In genomic region chr18:57813245-57813644, GRCh38 we compare ENCODE assay signal across 13 cellular contexts. TPM values are rescaled to one million over a fixed set of nuclear protein-coding genes. Genes with fewer than 3 reads are reported as not detected.
DNase-seq lines count a peak whose midpoint lies in the region; ATAC-seq and TF ChIP-seq lines count a peak whose summit lies in the region.
"Had no signal": no experiment of that assay in that cellular context is flagged by ENCODE, and none has a peak within 500 bp of the region (broad histone marks: within the 10 kb centered on the region; RNA-seq: fewer than 3 reads in every experiment).

No MANE protein-coding gene starts in this region.

- intact Hi-C loops in colonic mucosa (cut with DNase I) = no loop called here

- H3K27ac ChIP-seq in right atrium auricular region (no peak overlapping the region), colonic mucosa (no peak overlapping the region)

- no peaks in the 10 kb centered on the region for H3K36me3 ChIP-seq in right atrium auricular region
- H3K36me3 ChIP-seq in colonic mucosa = no peaks in the 10 kb centered on the region

- DNase-seq in EL = peak; percentile 99
- DNase-seq in RKO (ENCODE audit: low spot score) = peak; percentile 71
- DNase-seq in osteocyte (ENCODE audit: extremely low spot score, unreplicated experiment) = no peak
- DNase-seq in activated CD4-positive, CD25-positive, alpha-beta regulatory T cell treated with anti-CD3 and anti-CD28 coated beads, Interleukin-2, amount 50 U/mL, for 72 hours = no peak
- DNase-seq in right atrium auricular region (ENCODE audit: low spot score) = no peak
- DNase-seq in colonic mucosa = no peak
- DNase-seq in NCI-H82 (lab: John Stamatoyannopoulos, UW) = no peak
- DNase-seq: activated CD4-positive, alpha-beta T cell treated with anti-CD3 and anti-CD28 coated beads, Interleukin-2, amount 50 U/mL, for 1 hour; activated naive CD4-positive, alpha-beta T cell treated with Interleukin-2 at 50 U/mL for 16 hours; NCI-H1436; NCI-H748 treated with DMSO at 0.1 percent for 48 hours; stimulated activated CD8-positive, alpha-beta memory T cell treated with anti-CD3 and anti-CD28 coated beads, Interleukin-4, amount 100 ng/mL, for 48 hours had no signal

- no peaks in the 10 kb centered on the region for H3K27me3 Mint-ChIP-seq in osteocyte (ENCODE audit: unreplicated experiment)

- ATAC-seq in esophagus mucosa = peak; percentile 62

- H3K4me1 Mint-ChIP-seq in osteocyte (ENCODE audit: unreplicated experiment) = peaks cover 28% of the 10 kb centered on the region

- H3K27me3 ChIP-seq in right atrium auricular region (no peaks in the 10 kb centered on the region), colonic mucosa (no peaks in the 10 kb centered on the region)

- H3K4me3 ChIP-seq in right atrium auricular region = no peak overlapping the region
- H3K4me3 ChIP-seq in colonic mucosa = no peak overlapping the region

- H3K36me3 Mint-ChIP-seq in osteocyte (ENCODE audit: unreplicated experiment) = peaks cover 4% of the 10 kb centered on the region

- TF ChIP-seq CTCF in osteocyte (IDR thresholded peaks at IDR 0.05) (no peak), right atrium auricular region (IDR thresholded peaks at IDR 0.05) (no peak), colonic mucosa (IDR thresholded peaks at IDR 0.05) (no peak)

- H3K9ac ChIP-seq in colonic mucosa (ENCODE audit: low read depth in 2 of 2, low read length in 2 of 2) = no peak overlapping the region

- H3K4me1 ChIP-seq in right atrium auricular region = peaks cover 0 to 9% of the 10 kb centered on the region in 2 donors
- H3K4me1 ChIP-seq in colonic mucosa = no peaks in the 10 kb centered on the region

- H3K9me3 ChIP-seq in right atrium auricular region = peaks cover 5 to 18% of the 10 kb centered on the region in 2 donors
- no peaks in the 10 kb centered on the region for H3K9me3 ChIP-seq in colonic mucosa

- H3K27ac Mint-ChIP-seq in osteocyte (ENCODE audit: unreplicated experiment) = peak overlapping the region; percentile 76

- peaks cover 9% of the 10 kb centered on the region for H3K9me3 Mint-ChIP-seq in osteocyte (ENCODE audit: unreplicated experiment)

- H3K4me3 Mint-ChIP-seq in osteocyte (ENCODE audit: unreplicated experiment) = no peak overlapping the region

RNA-seq across cellular contexts. Expression of gene ATP8B1, which starts 10.1 kb away (rescaled TPM):
- total RNA-seq in esophagus mucosa = 37.7 TPM
- 38.5 and 38.7 TPM in 2 replicates for total RNA-seq in osteocyte
- total RNA-seq in right atrium auricular region = 10 to 100 TPM in 1 of 2 donors, 1 to 10 TPM in 1; 6.0 to 13.0 TPM
- total RNA-seq in colonic mucosa = 100 to 1,000 TPM; 263 to 359 TPM

Comparison
In these comparisons a context has a peak if more than half of its experiments do, and no peak if none do; other contexts are left out.
1. DNase-seq: peak in EL (single experiment) and RKO (single experiment); none in osteocyte (single experiment), activated CD4-positive, CD25-positive, alpha-beta regulatory T cell treated with anti-CD3 and anti-CD28 coated beads, Interleukin-2, amount 50 U/mL, for 72 hours (single experiment), right atrium auricular region (single experiment), colonic mucosa (single experiment) and NCI-H82 (single experiment).